In genomic region chr5:33041586-33041985, GRCh38 we compare ENCODE assay signal across 19 cellular contexts.
A peak's percentile ranks its signal among the peaks of the same experiment; 100 is the strongest.
DNase-seq lines count a peak whose midpoint lies in the region; ATAC-seq and TF ChIP-seq lines count a peak whose summit lies in the region.
"Had no signal": no experiment of that assay in that cellular context is flagged by ENCODE, and none has a peak within 500 bp of the region (broad histone marks: within the 10 kb centered on the region; RNA-seq: fewer than 3 reads in every experiment).

No MANE protein-coding gene starts in this region.

- TF ChIP-seq CTCF in upper lobe of right lung (IDR thresholded peaks at IDR 0.05) (no peak), tibial artery (IDR thresholded peaks at IDR 0.05) (no peak)

- H2BK120ac ChIP-seq in mesendoderm (ENCODE audit: low read depth, low read length): no peak overlapping the region

- no peaks in the 10 kb centered on the region for H3K4me1 ChIP-seq in mesendoderm (ENCODE audit: control insufficient read depth, low read depth, low read length)
- H3K4me1 ChIP-seq in upper lobe of right lung: no peaks in the 10 kb centered on the region
- no peaks in the 10 kb centered on the region for H3K4me1 ChIP-seq in tibial artery
- H3K4me1 ChIP-seq: BLaER1, Caco-2, HAP-1 had no signal

- H3K23ac ChIP-seq in mesendoderm (ENCODE audit: low read length): no peak overlapping the region

- no peaks in the 10 kb centered on the region for H3K79me2 ChIP-seq in mesendoderm (ENCODE audit: control insufficient read depth, insufficient read depth, low read length)

- ATAC-seq in Right ventricle myocardium inferior (no peak), sciatic nerve (peak; percentile 15), upper lobe of right lung (peak; percentile 13)
- ATAC-seq: CD8-positive, alpha-beta T cell had no signal

- H4K5ac ChIP-seq in mesendoderm (ENCODE audit: low read length): no peak overlapping the region

- no peak overlapping the region for H3K4me3 ChIP-seq in mesendoderm (ENCODE audit: low read length)
- no peak overlapping the region for H3K4me3 ChIP-seq in upper lobe of right lung
- H3K4me3 ChIP-seq in tibial artery: no peak overlapping the region
- H3K4me3 ChIP-seq: BLaER1, HAP-1 had no signal

- no peak overlapping the region for H2BK5ac ChIP-seq in mesendoderm (ENCODE audit: low read length)

- WGBS in mesendoderm (ENCODE audit: extremely low coverage, insufficient coverage, low lambda C conversion rate): no CpG with 5 or more reads among the region's 3 CpGs

- H3K79me1 ChIP-seq in mesendoderm (ENCODE audit: low read length): no peaks in the 10 kb centered on the region

- H2AK5ac ChIP-seq in mesendoderm (ENCODE audit: low read length): no peak overlapping the region

- H3K27me3 ChIP-seq in mesendoderm (ENCODE audit: insufficient read depth, low read length, poor library complexity) (no peaks in the 10 kb centered on the region), upper lobe of right lung (no peaks in the 10 kb centered on the region), tibial artery (no peaks in the 10 kb centered on the region)
- H3K27me3 ChIP-seq: BLaER1 had no signal

- H3K36me3 ChIP-seq in mesendoderm (ENCODE audit: control insufficient read depth, insufficient read depth, low read length) (no peaks in the 10 kb centered on the region), upper lobe of right lung (no peaks in the 10 kb centered on the region), tibial artery (no peaks in the 10 kb centered on the region)
- H3K36me3 ChIP-seq: BLaER1, HAP-1 had no signal

- H3K18ac ChIP-seq in mesendoderm (ENCODE audit: low read length): no peak overlapping the region

- peak; percentile 62 for DNase-seq in Right ventricle myocardium inferior (ENCODE audit: missing footprints)
- DNase-seq in cardiac septum (ENCODE audit: low spot score): no peak
- DNase-seq in mesendoderm: no peak
- DNase-seq in sciatic nerve (ENCODE audit: low spot score): no peak
- DNase-seq in upper lobe of right lung: peak; percentile 51
- DNase-seq in stimulated activated CD4-positive, alpha-beta T cell treated with anti-CD3 and anti-CD28 coated beads, Interleukin-4, amount 100 ng/mL, for 24 hours: no peak
- no peak for DNase-seq in cerebellar cortex (ENCODE audit: low spot score)
- DNase-seq in tibial artery: no peak
- DNase-seq: Caco-2; CD4-positive, CD25-positive, alpha-beta regulatory T cell; CD8-positive, alpha-beta T cell; DMS79; GF-D8; GOT3; HFFc6 had no signal

- H3K9me3 ChIP-seq in upper lobe of right lung: no peaks in the 10 kb centered on the region
- peaks cover 0 to 9% (median 0%) of the 10 kb centered on the region in 3 donors for H3K9me3 ChIP-seq in tibial artery
- H3K9me3 ChIP-seq: HAP-1 had no signal

- intact Hi-C loops in Right ventricle myocardium inferior (cut with DNase I): no loop called here
- intact Hi-C loops in cardiac septum (cut with DNase I): no loop called here
- intact Hi-C loops in sciatic nerve (cut with DNase I): no loop called here
- intact Hi-C loops in upper lobe of right lung (cut with DNase I): no loop called here
- intact Hi-C loops in tibial artery (cut with DNase I; ENCODE audit: low total_unique reads): no loop called here

- H3K56ac ChIP-seq in mesendoderm (ENCODE audit: low read length): no peak overlapping the region

- no peak overlapping the region for H3K4ac ChIP-seq in mesendoderm (ENCODE audit: low read depth, low read length)

- H2BK15ac ChIP-seq in mesendoderm (replicated peaks; ENCODE audit: low read depth): no peak overlapping the region

- peak overlapping the region; percentile 29 for H3K27ac ChIP-seq in mesendoderm (ENCODE audit: low read depth, low read length)
- no peak overlapping the region for H3K27ac ChIP-seq in upper lobe of right lung
- no peak overlapping the region for H3K27ac ChIP-seq in tibial artery
- H3K27ac ChIP-seq: 22Rv1, BLaER1, C4-2B had no signal

- H3K9ac ChIP-seq in mesendoderm (ENCODE audit: low read length): no peak overlapping the region
- H3K9ac ChIP-seq: BLaER1 had no signal

- H3K4me2 ChIP-seq in mesendoderm (ENCODE audit: low read length): no peak overlapping the region
- H3K4me2 ChIP-seq: BLaER1 had no signal

- H4K8ac ChIP-seq in mesendoderm (ENCODE audit: low read depth, low read length): no peak overlapping the region

Comparison
In these comparisons a context has a peak if more than half of its experiments do, and no peak if none do; other contexts are left out.
1. DNase-seq: peak in Right ventricle myocardium inferior (single experiment) and upper lobe of right lung (single experiment); none in cardiac septum (single experiment), mesendoderm (single experiment), sciatic nerve (single experiment), stimulated activated CD4-positive, alpha-beta T cell treated with anti-CD3 and anti-CD28 coated beads, Interleukin-4, amount 100 ng/mL, for 24 hours (single experiment), cerebellar cortex (single experiment) and tibial artery (0 of 2).